18 cellular contexts compared by ENCODE assay signal in genomic region chr7:138975343-138976104, GRCh38. TPM values are rescaled to one million over a fixed set of nuclear protein-coding genes. Genes with fewer than 3 reads are reported as not detected.
A peak's percentile ranks its signal among the peaks of the same experiment; 100 is the strongest.
DNase-seq lines count a peak whose midpoint lies in the region; ATAC-seq and TF ChIP-seq lines count a peak whose summit lies in the region.
"Had no signal": no experiment of that assay in that cellular context is flagged by ENCODE, and none has a peak within 500 bp of the region (broad histone marks: within the 10 kb centered on the region; RNA-seq: fewer than 3 reads in every experiment).

No MANE protein-coding gene starts in this region.

- peaks cover 93% of the 10 kb centered on the region for H3K4me1 Mint-ChIP-seq in WTC11
- peaks cover 6% of the 10 kb centered on the region for H3K4me1 Mint-ChIP-seq in activated naive CD4-positive, alpha-beta T cell treated with anti-CD3 and anti-CD28 coated beads, Interleukin-2, amount 10 ng/mL, durations not matched to agents 7 days and 5 days

- peak overlapping the region; percentile 44 for H3K4me3 Mint-ChIP-seq in WTC11
- no peak overlapping the region for H3K4me3 Mint-ChIP-seq in activated naive CD4-positive, alpha-beta T cell treated with anti-CD3 and anti-CD28 coated beads, Interleukin-2, amount 10 ng/mL, durations not matched to agents 7 days and 5 days
- H3K4me3 Mint-ChIP-seq: activated naive CD8-positive, alpha-beta T cell; HFFc6 had no signal

- no peak overlapping the region for H3K4me3 ChIP-seq in skeletal muscle satellite cell (ENCODE audit: low read length)
- H3K4me3 ChIP-seq: gastroesophageal sphincter, PC-9, psoas muscle, thoracic aorta had no signal

- no peaks in the 10 kb centered on the region for H3K36me3 ChIP-seq in skeletal muscle satellite cell (ENCODE audit: insufficient read depth, low read length)
- H3K36me3 ChIP-seq: gastroesophageal sphincter, thoracic aorta had no signal

- no peaks in the 10 kb centered on the region for H3K9me3 ChIP-seq in skeletal muscle satellite cell (replicated peaks; ENCODE audit: low read length)
- H3K9me3 ChIP-seq: gastroesophageal sphincter, psoas muscle, thoracic aorta had no signal

- H3K27me3 Mint-ChIP-seq in WTC11 (ENCODE audit: low read depth) = peaks cover 8% of the 10 kb centered on the region
- peaks cover 63% of the 10 kb centered on the region for H3K27me3 Mint-ChIP-seq in activated naive CD4-positive, alpha-beta T cell treated with anti-CD3 and anti-CD28 coated beads, Interleukin-2, amount 10 ng/mL, durations not matched to agents 7 days and 5 days

- peak; percentile 57 for DNase-seq in NCI-H748 (lab: John Stamatoyannopoulos, UW; ENCODE audit: unreplicated experiment)
- DNase-seq in NCI-H748 treated with DMSO at 0.1 percent for 48 hours (lab: John Stamatoyannopoulos, UW) = no peak
- peak; percentile 35 for DNase-seq in NCI-H2107 (lab: John Stamatoyannopoulos, UW)
- no peak for DNase-seq in WTC11 (ENCODE audit: low spot score)
- DNase-seq in inferior parietal cortex (ENCODE audit: extremely low spot score) = no peak
- DNase-seq in activated naive CD4-positive, alpha-beta T cell treated with anti-CD3 and anti-CD28 coated beads, Interleukin-2, amount 10 ng/mL, durations not matched to agents 7 days and 5 days = no peak
- DNase-seq in kidney tubule cell (ENCODE audit: low spot score) = no peak
- DNase-seq: activated CD4-positive, CD25-positive, alpha-beta regulatory T cell; activated CD8-positive, alpha-beta memory T cell treated with anti-CD3 and anti-CD28 coated beads, Interleukin-2, amount 50 U/mL, for 48 hours; DMS53; HFFc6; MM.1S; PC-9; psoas muscle had no signal

- H3K9ac ChIP-seq in skeletal muscle satellite cell (ENCODE audit: low read depth, low read length) = no peak overlapping the region

- H3K4me1 ChIP-seq in skeletal muscle satellite cell (ENCODE audit: control insufficient read depth, insufficient read depth, low read length) = peaks cover 15% of the 10 kb centered on the region

- TF ChIP-seq CTCF in WTC11 (IDR thresholded peaks at IDR 0.05) = no peak

- H3K27me3 ChIP-seq in skeletal muscle satellite cell (ENCODE audit: control insufficient read depth, insufficient read depth, low read length) = no peaks in the 10 kb centered on the region
- H3K27me3 ChIP-seq: gastroesophageal sphincter had no signal

- H3K36me3 Mint-ChIP-seq in WTC11 = no peaks in the 10 kb centered on the region
- no peaks in the 10 kb centered on the region for H3K36me3 Mint-ChIP-seq in activated naive CD4-positive, alpha-beta T cell treated with anti-CD3 and anti-CD28 coated beads, Interleukin-2, amount 10 ng/mL, durations not matched to agents 7 days and 5 days
- H3K36me3 Mint-ChIP-seq: activated naive CD8-positive, alpha-beta T cell had no signal

- POLR2A ChIA-PET in WTC11 (lab: Charles Lee) = interaction anchor here (1.3 kb wide), 1 partner anchor 59 kb away, joined by 3 read pairs; no protein-coding TSS in a partner anchor

- no peaks in the 10 kb centered on the region for H3K9me3 Mint-ChIP-seq in WTC11
- no peaks in the 10 kb centered on the region for H3K9me3 Mint-ChIP-seq in activated naive CD4-positive, alpha-beta T cell treated with anti-CD3 and anti-CD28 coated beads, Interleukin-2, amount 10 ng/mL, durations not matched to agents 7 days and 5 days
- H3K9me3 Mint-ChIP-seq: HFFc6 had no signal

- CTCF ChIA-PET in WTC11 (lab: Charles Lee) = interaction anchor here (0.6 to 1.5 kb wide), 5 partner anchors 67 to 382 kb away, joined by 3 to 5 read pairs (median 3); partner anchors contain the start of gene ATP6V0A4
- CTCF ChIA-PET in activated naive CD4-positive, alpha-beta T cell treated with anti-CD3 and anti-CD28 coated beads, Interleukin-2, amount 10 ng/mL, durations not matched to agents 7 days and 5 days (lab: Charles Lee) = interaction anchor here (1.0 to 1.4 kb wide), 2 partner anchors 13 to 89 kb away, joined by 3 to 4 read pairs; no protein-coding TSS in a partner anchor

- peak overlapping the region; percentile 9 for H3K4me2 ChIP-seq in skeletal muscle satellite cell (ENCODE audit: low read length)
- H3K4me2 ChIP-seq: PC-9 had no signal

- ATAC-seq in WTC11 = peak; percentile 7; the same call in 1 of the 2 replicates
- ATAC-seq: gastroesophageal sphincter, psoas muscle had no signal

- H3K27ac Mint-ChIP-seq in WTC11 = peak overlapping the region; percentile 94
- H3K27ac Mint-ChIP-seq in activated naive CD4-positive, alpha-beta T cell treated with anti-CD3 and anti-CD28 coated beads, Interleukin-2, amount 10 ng/mL, durations not matched to agents 7 days and 5 days = no peak overlapping the region
- H3K27ac Mint-ChIP-seq: activated naive CD8-positive, alpha-beta T cell; HFFc6 had no signal

TF ChIP-seq in WTC11, 78 proteins besides CTCF, POLR2A, EP300 and RAD21 (continues in another document):
- TF ChIP-seq, protein P1, sequence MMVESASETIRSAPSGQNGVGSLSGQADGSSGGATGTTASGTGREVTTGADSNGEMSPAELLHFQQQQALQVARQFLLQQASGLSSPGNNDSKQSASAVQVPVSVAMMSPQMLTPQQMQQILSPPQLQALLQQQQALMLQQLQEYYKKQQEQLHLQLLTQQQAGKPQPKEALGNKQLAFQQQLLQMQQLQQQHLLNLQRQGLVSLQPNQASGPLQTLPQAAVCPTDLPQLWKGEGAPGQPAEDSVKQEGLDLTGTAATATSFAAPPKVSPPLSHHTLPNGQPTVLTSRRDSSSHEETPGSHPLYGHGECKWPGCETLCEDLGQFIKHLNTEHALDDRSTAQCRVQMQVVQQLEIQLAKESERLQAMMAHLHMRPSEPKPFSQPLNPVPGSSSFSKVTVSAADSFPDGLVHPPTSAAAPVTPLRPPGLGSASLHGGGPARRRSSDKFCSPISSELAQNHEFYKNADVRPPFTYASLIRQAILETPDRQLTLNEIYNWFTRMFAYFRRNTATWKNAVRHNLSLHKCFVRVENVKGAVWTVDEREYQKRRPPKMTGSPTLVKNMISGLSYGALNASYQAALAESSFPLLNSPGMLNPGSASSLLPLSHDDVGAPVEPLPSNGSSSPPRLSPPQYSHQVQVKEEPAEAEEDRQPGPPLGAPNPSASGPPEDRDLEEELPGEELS (CRISPR knock-in tag; IDR thresholded peaks at IDR 0.05) = no peak
- TF ChIP-seq NR1H2 (CRISPR knock-in tag; IDR thresholded peaks at IDR 0.05) (no peak), ZNF396 (CRISPR knock-in tag; IDR thresholded peaks at IDR 0.05; ENCODE audit: borderline replicate concordance) (no peak), PREB (CRISPR knock-in tag; IDR thresholded peaks at IDR 0.05; ENCODE audit: borderline replicate concordance) (no peak), SMAD3 (CRISPR knock-in tag; IDR thresholded peaks at IDR 0.05; ENCODE audit: borderline replicate concordance) (no peak)
- TF ChIP-seq, protein P2, sequence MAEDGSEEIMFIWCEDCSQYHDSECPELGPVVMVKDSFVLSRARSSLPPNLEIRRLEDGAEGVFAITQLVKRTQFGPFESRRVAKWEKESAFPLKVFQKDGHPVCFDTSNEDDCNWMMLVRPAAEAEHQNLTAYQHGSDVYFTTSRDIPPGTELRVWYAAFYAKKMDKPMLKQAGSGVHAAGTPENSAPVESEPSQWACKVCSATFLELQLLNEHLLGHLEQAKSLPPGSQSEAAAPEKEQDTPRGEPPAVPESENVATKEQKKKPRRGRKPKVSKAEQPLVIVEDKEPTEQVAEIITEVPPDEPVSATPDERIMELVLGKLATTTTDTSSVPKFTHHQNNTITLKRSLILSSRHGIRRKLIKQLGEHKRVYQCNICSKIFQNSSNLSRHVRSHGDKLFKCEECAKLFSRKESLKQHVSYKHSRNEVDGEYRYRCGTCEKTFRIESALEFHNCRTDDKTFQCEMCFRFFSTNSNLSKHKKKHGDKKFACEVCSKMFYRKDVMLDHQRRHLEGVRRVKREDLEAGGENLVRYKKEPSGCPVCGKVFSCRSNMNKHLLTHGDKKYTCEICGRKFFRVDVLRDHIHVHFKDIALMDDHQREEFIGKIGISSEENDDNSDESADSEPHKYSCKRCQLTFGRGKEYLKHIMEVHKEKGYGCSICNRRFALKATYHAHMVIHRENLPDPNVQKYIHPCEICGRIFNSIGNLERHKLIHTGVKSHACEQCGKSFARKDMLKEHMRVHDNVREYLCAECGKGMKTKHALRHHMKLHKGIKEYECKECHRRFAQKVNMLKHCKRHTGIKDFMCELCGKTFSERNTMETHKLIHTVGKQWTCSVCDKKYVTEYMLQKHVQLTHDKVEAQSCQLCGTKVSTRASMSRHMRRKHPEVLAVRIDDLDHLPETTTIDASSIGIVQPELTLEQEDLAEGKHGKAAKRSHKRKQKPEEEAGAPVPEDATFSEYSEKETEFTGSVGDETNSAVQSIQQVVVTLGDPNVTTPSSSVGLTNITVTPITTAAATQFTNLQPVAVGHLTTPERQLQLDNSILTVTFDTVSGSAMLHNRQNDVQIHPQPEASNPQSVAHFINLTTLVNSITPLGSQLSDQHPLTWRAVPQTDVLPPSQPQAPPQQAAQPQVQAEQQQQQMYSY (CRISPR knock-in tag; IDR thresholded peaks at IDR 0.05) = no peak
- TF ChIP-seq, protein P3, sequence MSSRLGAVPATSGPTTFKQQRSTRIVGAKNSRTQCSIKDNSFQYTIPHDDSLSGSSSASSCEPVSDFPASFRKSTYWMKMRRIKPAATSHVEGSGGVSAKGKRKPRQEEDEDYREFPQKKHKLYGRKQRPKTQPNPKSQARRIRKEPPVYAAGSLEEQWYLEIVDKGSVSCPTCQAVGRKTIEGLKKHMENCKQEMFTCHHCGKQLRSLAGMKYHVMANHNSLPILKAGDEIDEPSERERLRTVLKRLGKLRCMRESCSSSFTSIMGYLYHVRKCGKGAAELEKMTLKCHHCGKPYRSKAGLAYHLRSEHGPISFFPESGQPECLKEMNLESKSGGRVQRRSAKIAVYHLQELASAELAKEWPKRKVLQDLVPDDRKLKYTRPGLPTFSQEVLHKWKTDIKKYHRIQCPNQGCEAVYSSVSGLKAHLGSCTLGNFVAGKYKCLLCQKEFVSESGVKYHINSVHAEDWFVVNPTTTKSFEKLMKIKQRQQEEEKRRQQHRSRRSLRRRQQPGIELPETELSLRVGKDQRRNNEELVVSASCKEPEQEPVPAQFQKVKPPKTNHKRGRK (CRISPR knock-in tag; IDR thresholded peaks at IDR 0.05; ENCODE audit: borderline replicate concordance) = no peak

RNA-seq across cellular contexts. Expression of gene KIAA1549, which starts 5.7 kb away (rescaled TPM):
- 16.3 to 18.7 TPM (median 17.2 TPM) in 3 replicates for total RNA-seq in WTC11 (2021)
- 0.25 and 0.66 TPM in 2 replicates for total RNA-seq in skeletal muscle satellite cell (2012; rRNA removed)

Comparison
In these comparisons a context has a peak if more than half of its experiments do, and no peak if none do; other contexts are left out.
1. DNase-seq: peak in NCI-H748 (single experiment) and NCI-H2107 (single experiment); none in NCI-H748 treated with DMSO at 0.1 percent for 48 hours (single experiment), WTC11 (single experiment), inferior parietal cortex (single experiment), activated naive CD4-positive, alpha-beta T cell treated with anti-CD3 and anti-CD28 coated beads, Interleukin-2, amount 10 ng/mL, durations not matched to agents 7 days and 5 days (single experiment) and kidney tubule cell (single experiment).